Comparison of ENCODE assay signal across 13 cellular contexts in genomic region chr3:185561374-185561943, GRCh38. TPM values are rescaled to one million over a fixed set of nuclear protein-coding genes. Genes with fewer than 3 reads are reported as not detected.
DNase-seq lines count a peak whose midpoint lies in the region; ATAC-seq and TF ChIP-seq lines count a peak whose summit lies in the region.
"Had no signal": no experiment of that assay in that cellular context is flagged by ENCODE, and none has a peak within 500 bp of the region (broad histone marks: within the 10 kb centered on the region; RNA-seq: fewer than 3 reads in every experiment).

No MANE protein-coding gene starts in this region.

- H3K27ac ChIP-seq in right atrium auricular region (no peak overlapping the region), foreskin keratinocyte (no peak overlapping the region)
- H3K27ac ChIP-seq: gastrocnemius medialis, SJCRH30 had no signal

- no peaks in the 10 kb centered on the region for H3K9me3 ChIP-seq in right atrium auricular region
- H3K9me3 ChIP-seq in mucosa of stomach (ENCODE audit: control insufficient read depth, low read length), result no peaks in the 10 kb centered on the region
- H3K9me3 ChIP-seq: gastrocnemius medialis, SJCRH30 had no signal

- intact Hi-C loops in Right ventricle myocardium inferior (cut with DNase I), result no loop called here
- intact Hi-C loops in head of caudate nucleus (cut with DNase I), result no loop called here

- peak overlapping the region; percentile 19 for H3K9ac ChIP-seq in mucosa of stomach (ENCODE audit: low read length)

- H3K4me1 ChIP-seq in right atrium auricular region, result no peaks in the 10 kb centered on the region
- peaks cover 21% of the 10 kb centered on the region for H3K4me1 ChIP-seq in mucosa of stomach (ENCODE audit: control insufficient read depth, insufficient read depth, low read length)
- peaks cover 11% of the 10 kb centered on the region for H3K4me1 ChIP-seq in foreskin keratinocyte
- H3K4me1 ChIP-seq: gastrocnemius medialis, SJCRH30 had no signal

- no peak for DNase-seq in Right ventricle myocardium inferior (ENCODE audit: missing footprints)
- DNase-seq in right atrium auricular region (ENCODE audit: low spot score), result no peak
- DNase-seq in head of caudate nucleus, result peak in 25 of 42 donors; percentile 13 to 57 (median 35)
- no peak for DNase-seq in T-helper 1 cell
- DNase-seq in NOMO-1 treated with dmso at 0.1 percent for 144 hours (lab: John Stamatoyannopoulos, UW; ENCODE audit: unreplicated experiment), result no peak
- DNase-seq in foreskin keratinocyte, result no peak
- DNase-seq in T1000 (lab: John Stamatoyannopoulos, UW), result no peak
- DNase-seq: activated CD4-positive, alpha-beta T cell treated with anti-CD3 and anti-CD28 coated beads for 1 hour; dermis blood vessel endothelial cell; mesenchymal stem cell; SJCRH30 had no signal

- H3K36me3 ChIP-seq in right atrium auricular region (no peaks in the 10 kb centered on the region), mucosa of stomach (ENCODE audit: control insufficient read depth, insufficient read depth, low read length) (no peaks in the 10 kb centered on the region)
- H3K36me3 ChIP-seq: gastrocnemius medialis, SJCRH30 had no signal

- no peak overlapping the region for H3K4me3 ChIP-seq in right atrium auricular region
- no peak overlapping the region for H3K4me3 ChIP-seq in mucosa of stomach (ENCODE audit: low read length)
- H3K4me3 ChIP-seq: gastrocnemius medialis, SJCRH30 had no signal

- ATAC-seq in Right ventricle myocardium inferior (peak; percentile 54), foreskin keratinocyte (no peak)
- ATAC-seq: gastrocnemius medialis had no signal

- H3K27me3 ChIP-seq in right atrium auricular region, result no peaks in the 10 kb centered on the region
- H3K27me3 ChIP-seq in mucosa of stomach (ENCODE audit: control insufficient read depth, insufficient read depth, low read length), result no peaks in the 10 kb centered on the region
- peaks cover 3% of the 10 kb centered on the region for H3K27me3 ChIP-seq in foreskin keratinocyte
- H3K27me3 ChIP-seq: gastrocnemius medialis, SJCRH30 had no signal

- no peak for TF ChIP-seq CTCF in right atrium auricular region (IDR thresholded peaks at IDR 0.05)
- no peak for TF ChIP-seq CTCF in foreskin keratinocyte (conservative IDR thresholded peaks at IDR 0.05)

RNA-seq across cellular contexts. Expression of gene LIPH, which starts 9.1 kb away (rescaled TPM):
- total RNA-seq in Right ventricle myocardium inferior (0.22 TPM), right atrium auricular region (under 1 TPM; 0.41 to 0.47 TPM), foreskin keratinocyte (0.03 and 0.07 TPM in 2 replicates)
- not detected in 2 replicates for polyA plus RNA-seq in foreskin keratinocyte
- total RNA-seq: dermis blood vessel endothelial cell had no signal

RNA-seq across cellular contexts. Expression of gene SENP2, which starts 24.6 kb away (rescaled TPM):
- total RNA-seq in Right ventricle myocardium inferior (25.1 TPM), right atrium auricular region (10 to 100 TPM; 10.8 to 17.8 TPM), foreskin keratinocyte (30.7 and 33.4 TPM in 2 replicates)
- 7.4 and 9.0 TPM in 2 replicates for polyA plus RNA-seq in foreskin keratinocyte

Comparison
In these comparisons a context has a peak if more than half of its experiments do, and no peak if none do; other contexts are left out.
1. DNase-seq: peak in head of caudate nucleus (25 of 42); none in Right ventricle myocardium inferior (single experiment), right atrium auricular region (single experiment), T-helper 1 cell (0 of 5), NOMO-1 treated with dmso at 0.1 percent for 144 hours (single experiment), foreskin keratinocyte (0 of 2) and T1000 (single experiment).